Comparison of ENCODE assay signal across 1 cellular context in the genomic region with DNA sequence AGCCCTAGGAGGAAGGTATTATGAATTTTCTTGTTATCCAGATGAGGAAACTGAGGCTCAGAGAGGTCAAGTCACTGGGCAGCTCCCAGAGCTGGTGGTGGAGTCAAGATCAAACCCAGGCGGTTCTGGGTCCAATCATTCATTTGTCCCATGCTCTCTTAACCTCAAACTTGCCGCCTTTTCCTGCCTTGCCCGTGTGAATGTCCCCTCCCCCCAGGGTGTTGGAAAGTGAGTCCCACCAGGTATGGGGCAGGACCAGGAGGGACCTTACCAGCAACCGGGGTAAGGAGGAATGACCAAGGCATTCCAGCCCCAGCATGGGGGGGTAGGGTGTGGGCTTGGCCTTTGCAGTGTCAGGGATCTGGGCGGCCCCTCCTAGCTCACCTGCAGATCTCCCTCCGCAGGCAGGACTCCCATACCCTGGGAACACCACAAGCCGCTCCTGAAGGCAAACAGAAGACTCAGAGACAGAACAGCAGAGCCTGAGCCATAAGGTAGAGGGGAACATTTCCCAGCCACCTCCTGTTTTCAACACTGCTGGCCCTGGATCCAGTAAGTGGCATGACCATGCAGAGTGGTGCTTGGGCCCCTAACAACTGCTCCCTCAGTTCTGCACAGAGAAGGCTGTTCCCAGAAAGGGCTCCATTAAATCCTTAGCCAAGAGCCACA.
A peak's percentile ranks its signal among the peaks of the same experiment; 100 is the strongest.
TF ChIP-seq lines count a peak whose summit lies in the region.

No MANE protein-coding gene starts in this region.

TF ChIP-seq in H1, 55 proteins besides CTCF, POLR2A, EP300 and RAD21:
- TF ChIP-seq KDM5A (IDR thresholded peaks at IDR 0.05; ENCODE audit: low read length) (no peak), BRCA1 (IDR thresholded peaks at IDR 0.05; ENCODE audit: low read depth, low read length) (no peak), SP2 (IDR thresholded peaks at IDR 0.05; ENCODE audit: low read length) (no peak), ZNF274 (IDR thresholded peaks at IDR 0.05; ENCODE audit: borderline replicate concordance, extremely low read depth, low read length) (no peak), ATF2 (IDR thresholded peaks at IDR 0.05; ENCODE audit: low read length) (no peak), E2F6 (IDR thresholded peaks at IDR 0.05) (peak; percentile 95), CHD2 (IDR thresholded peaks at IDR 0.05; ENCODE audit: low read length) (no peak), JUND (IDR thresholded peaks at IDR 0.05; ENCODE audit: low read length) (no peak), TEAD4 (IDR thresholded peaks at IDR 0.05; ENCODE audit: low read depth, low read length) (peak; percentile 87), MAFK (IDR thresholded peaks at IDR 0.05; ENCODE audit: low read depth, low read length) (peak; percentile 18; the same call in 1 of the 2 replicates), TAF7 (optimal IDR thresholded peaks at IDR 0.05; ENCODE audit: borderline replicate concordance, low read depth, low read length) (no peak), PHF8 (conservative IDR thresholded peaks at IDR 0.05; ENCODE audit: low read depth, low read length) (no peak), EZH2 (IDR thresholded peaks at IDR 0.05; ENCODE audit: low read depth, low read length, severe bottlenecking) (no peak), ASH2L (IDR thresholded peaks at IDR 0.05; ENCODE audit: low read length) (peak; percentile 24)
- TF ChIP-seq, protein P1, sequence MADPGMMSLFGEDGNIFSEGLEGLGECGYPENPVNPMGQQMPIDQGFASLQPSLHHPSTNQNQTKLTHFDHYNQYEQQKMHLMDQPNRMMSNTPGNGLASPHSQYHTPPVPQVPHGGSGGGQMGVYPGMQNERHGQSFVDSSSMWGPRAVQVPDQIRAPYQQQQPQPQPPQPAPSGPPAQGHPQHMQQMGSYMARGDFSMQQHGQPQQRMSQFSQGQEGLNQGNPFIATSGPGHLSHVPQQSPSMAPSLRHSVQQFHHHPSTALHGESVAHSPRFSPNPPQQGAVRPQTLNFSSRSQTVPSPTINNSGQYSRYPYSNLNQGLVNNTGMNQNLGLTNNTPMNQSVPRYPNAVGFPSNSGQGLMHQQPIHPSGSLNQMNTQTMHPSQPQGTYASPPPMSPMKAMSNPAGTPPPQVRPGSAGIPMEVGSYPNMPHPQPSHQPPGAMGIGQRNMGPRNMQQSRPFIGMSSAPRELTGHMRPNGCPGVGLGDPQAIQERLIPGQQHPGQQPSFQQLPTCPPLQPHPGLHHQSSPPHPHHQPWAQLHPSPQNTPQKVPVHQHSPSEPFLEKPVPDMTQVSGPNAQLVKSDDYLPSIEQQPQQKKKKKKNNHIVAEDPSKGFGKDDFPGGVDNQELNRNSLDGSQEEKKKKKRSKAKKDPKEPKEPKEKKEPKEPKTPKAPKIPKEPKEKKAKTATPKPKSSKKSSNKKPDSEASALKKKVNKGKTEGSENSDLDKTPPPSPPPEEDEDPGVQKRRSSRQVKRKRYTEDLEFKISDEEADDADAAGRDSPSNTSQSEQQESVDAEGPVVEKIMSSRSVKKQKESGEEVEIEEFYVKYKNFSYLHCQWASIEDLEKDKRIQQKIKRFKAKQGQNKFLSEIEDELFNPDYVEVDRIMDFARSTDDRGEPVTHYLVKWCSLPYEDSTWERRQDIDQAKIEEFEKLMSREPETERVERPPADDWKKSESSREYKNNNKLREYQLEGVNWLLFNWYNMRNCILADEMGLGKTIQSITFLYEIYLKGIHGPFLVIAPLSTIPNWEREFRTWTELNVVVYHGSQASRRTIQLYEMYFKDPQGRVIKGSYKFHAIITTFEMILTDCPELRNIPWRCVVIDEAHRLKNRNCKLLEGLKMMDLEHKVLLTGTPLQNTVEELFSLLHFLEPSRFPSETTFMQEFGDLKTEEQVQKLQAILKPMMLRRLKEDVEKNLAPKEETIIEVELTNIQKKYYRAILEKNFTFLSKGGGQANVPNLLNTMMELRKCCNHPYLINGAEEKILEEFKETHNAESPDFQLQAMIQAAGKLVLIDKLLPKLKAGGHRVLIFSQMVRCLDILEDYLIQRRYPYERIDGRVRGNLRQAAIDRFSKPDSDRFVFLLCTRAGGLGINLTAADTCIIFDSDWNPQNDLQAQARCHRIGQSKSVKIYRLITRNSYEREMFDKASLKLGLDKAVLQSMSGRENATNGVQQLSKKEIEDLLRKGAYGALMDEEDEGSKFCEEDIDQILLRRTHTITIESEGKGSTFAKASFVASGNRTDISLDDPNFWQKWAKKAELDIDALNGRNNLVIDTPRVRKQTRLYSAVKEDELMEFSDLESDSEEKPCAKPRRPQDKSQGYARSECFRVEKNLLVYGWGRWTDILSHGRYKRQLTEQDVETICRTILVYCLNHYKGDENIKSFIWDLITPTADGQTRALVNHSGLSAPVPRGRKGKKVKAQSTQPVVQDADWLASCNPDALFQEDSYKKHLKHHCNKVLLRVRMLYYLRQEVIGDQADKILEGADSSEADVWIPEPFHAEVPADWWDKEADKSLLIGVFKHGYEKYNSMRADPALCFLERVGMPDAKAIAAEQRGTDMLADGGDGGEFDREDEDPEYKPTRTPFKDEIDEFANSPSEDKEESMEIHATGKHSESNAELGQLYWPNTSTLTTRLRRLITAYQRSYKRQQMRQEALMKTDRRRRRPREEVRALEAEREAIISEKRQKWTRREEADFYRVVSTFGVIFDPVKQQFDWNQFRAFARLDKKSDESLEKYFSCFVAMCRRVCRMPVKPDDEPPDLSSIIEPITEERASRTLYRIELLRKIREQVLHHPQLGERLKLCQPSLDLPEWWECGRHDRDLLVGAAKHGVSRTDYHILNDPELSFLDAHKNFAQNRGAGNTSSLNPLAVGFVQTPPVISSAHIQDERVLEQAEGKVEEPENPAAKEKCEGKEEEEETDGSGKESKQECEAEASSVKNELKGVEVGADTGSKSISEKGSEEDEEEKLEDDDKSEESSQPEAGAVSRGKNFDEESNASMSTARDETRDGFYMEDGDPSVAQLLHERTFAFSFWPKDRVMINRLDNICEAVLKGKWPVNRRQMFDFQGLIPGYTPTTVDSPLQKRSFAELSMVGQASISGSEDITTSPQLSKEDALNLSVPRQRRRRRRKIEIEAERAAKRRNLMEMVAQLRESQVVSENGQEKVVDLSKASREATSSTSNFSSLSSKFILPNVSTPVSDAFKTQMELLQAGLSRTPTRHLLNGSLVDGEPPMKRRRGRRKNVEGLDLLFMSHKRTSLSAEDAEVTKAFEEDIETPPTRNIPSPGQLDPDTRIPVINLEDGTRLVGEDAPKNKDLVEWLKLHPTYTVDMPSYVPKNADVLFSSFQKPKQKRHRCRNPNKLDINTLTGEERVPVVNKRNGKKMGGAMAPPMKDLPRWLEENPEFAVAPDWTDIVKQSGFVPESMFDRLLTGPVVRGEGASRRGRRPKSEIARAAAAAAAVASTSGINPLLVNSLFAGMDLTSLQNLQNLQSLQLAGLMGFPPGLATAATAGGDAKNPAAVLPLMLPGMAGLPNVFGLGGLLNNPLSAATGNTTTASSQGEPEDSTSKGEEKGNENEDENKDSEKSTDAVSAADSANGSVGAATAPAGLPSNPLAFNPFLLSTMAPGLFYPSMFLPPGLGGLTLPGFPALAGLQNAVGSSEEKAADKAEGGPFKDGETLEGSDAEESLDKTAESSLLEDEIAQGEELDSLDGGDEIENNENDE (IDR thresholded peaks at IDR 0.05; ENCODE audit: insufficient replicate concordance, low read length) = no peak
- TF ChIP-seq, protein P2, sequence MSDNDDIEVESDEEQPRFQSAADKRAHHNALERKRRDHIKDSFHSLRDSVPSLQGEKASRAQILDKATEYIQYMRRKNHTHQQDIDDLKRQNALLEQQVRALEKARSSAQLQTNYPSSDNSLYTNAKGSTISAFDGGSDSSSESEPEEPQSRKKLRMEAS (IDR thresholded peaks at IDR 0.05) = peak; percentile 71
